Comparison of ENCODE assay signal across 22 cellular contexts in the genomic region with DNA sequence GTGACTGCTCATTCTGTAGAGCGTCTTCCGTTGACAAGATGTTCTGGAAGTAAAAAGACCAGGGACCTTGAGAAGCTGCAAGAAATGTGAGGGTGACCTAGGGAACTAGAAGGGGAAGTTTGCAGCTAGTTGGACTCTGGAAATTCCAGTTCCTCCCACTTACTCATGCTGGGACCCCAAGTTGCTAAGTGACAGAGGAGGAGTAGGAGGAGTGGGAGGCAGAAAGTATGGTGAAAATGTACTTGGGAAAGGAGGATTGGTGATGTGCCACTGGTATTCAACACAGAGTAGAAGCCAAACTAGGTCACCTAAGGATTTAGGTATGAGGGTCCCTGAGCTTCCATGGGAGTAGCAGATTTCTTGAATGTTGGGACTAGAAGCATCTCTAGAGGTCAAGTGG.
A peak's percentile ranks its signal among the peaks of the same experiment; 100 is the strongest.
DNase-seq lines count a peak whose midpoint lies in the region; FAIRE-seq and TF ChIP-seq lines count a peak whose summit lies in the region.
"Had no signal": no experiment of that assay in that cellular context is flagged by ENCODE, and none has a peak within 500 bp of the region (broad histone marks: within the 10 kb centered on the region; RNA-seq: fewer than 3 reads in every experiment).

No MANE protein-coding gene starts in this region.

- no peaks in the 10 kb centered on the region for H3K9me3 ChIP-seq in uterus
- H3K9me3 ChIP-seq in sigmoid colon = no peaks in the 10 kb centered on the region
- H3K9me3 ChIP-seq: BE2C; BLaER1 treated with 17β-estradiol and CSF1 and Interleukin-3, amounts not matched to agents 10 nM and 100 nM; HAP-1 had no signal

- H3K27me3 ChIP-seq in bronchial epithelial cell (ENCODE audit: control insufficient read depth, insufficient read depth, low read length) (no peaks in the 10 kb centered on the region), uterus (no peaks in the 10 kb centered on the region), sigmoid colon (peaks cover 0 to 7% (median 0%) of the 10 kb centered on the region in 3 donors)
- H3K27me3 ChIP-seq: BE2C; BLaER1 treated with 17β-estradiol and CSF1 and Interleukin-3, amounts not matched to agents 10 nM and 100 nM had no signal

- peaks cover 2% of the 10 kb centered on the region for H3K27me3 Mint-ChIP-seq in activated naive CD4-positive, alpha-beta T cell treated with anti-CD3 and anti-CD28 coated beads, Interleukin-2, amount 50 U/mL, for 24 hours

- peak overlapping the region; percentile 33 for H3K27ac Mint-ChIP-seq in activated naive CD4-positive, alpha-beta T cell treated with anti-CD3 and anti-CD28 coated beads, Interleukin-2, amount 50 U/mL, for 24 hours
- H3K27ac Mint-ChIP-seq: CD14-positive monocyte; CD4-positive, alpha-beta memory T cell had no signal

- H3K27ac ChIP-seq in uterus = no peak overlapping the region
- H3K27ac ChIP-seq in sigmoid colon = no peak overlapping the region
- H3K27ac ChIP-seq: 22Rv1; BLaER1 treated with 17β-estradiol and CSF1 and Interleukin-3, amounts not matched to agents 10 nM and 100 nM had no signal

- intact Hi-C loops in uterus (cut with DNase I; ENCODE audit: low total_unique reads) (no loop called here), sigmoid colon (cut with DNase I) (no loop called here)

- no peak overlapping the region for H3K4me3 Mint-ChIP-seq in activated naive CD4-positive, alpha-beta T cell treated with anti-CD3 and anti-CD28 coated beads, Interleukin-2, amount 50 U/mL, for 24 hours
- H3K4me3 Mint-ChIP-seq: CD14-positive monocyte; CD4-positive, alpha-beta memory T cell had no signal

- H3K4me1 ChIP-seq in uterus (no peaks in the 10 kb centered on the region), sigmoid colon (no peaks in the 10 kb centered on the region)
- H3K4me1 ChIP-seq: BE2C, HAP-1 had no signal

- H3K36me3 Mint-ChIP-seq in activated naive CD4-positive, alpha-beta T cell treated with anti-CD3 and anti-CD28 coated beads, Interleukin-2, amount 50 U/mL, for 24 hours = no peaks in the 10 kb centered on the region
- H3K36me3 Mint-ChIP-seq: CD14-positive monocyte; CD4-positive, alpha-beta memory T cell had no signal

- H3K9me3 Mint-ChIP-seq in activated naive CD4-positive, alpha-beta T cell treated with anti-CD3 and anti-CD28 coated beads, Interleukin-2, amount 50 U/mL, for 24 hours = no peaks in the 10 kb centered on the region
- H3K9me3 Mint-ChIP-seq: CD14-positive monocyte; CD4-positive, alpha-beta memory T cell had no signal

- 99% methylated on average over 2 of the region's 2 CpGs for WGBS in sigmoid colon, 2 donors

- no peak for DNase-seq in activated naive CD4-positive, alpha-beta T cell treated with Interleukin-2 at 50 U/mL for 16 hours
- no peak for DNase-seq in bronchial epithelial cell (ENCODE audit: low read depth)
- DNase-seq in urothelium cell line (ENCODE audit: low spot score) = no peak
- DNase-seq in uterus = no peak
- DNase-seq in sigmoid colon = no peak
- DNase-seq: BE2C; Calu3; CD4-positive, alpha-beta memory T cell; COR-L47; DMS53; DMS79 treated with DMSO at 0.1 percent for 48 hours; GF-D8; GOT3 had no signal

- TF ChIP-seq CTCF in bronchial epithelial cell (IDR thresholded peaks at IDR 0.05; ENCODE audit: insufficient read depth, low read length, severe bottlenecking) (no peak), uterus (IDR thresholded peaks at IDR 0.05) (no peak), sigmoid colon (IDR thresholded peaks at IDR 0.05) (no peak)

- TF ChIP-seq POLR2A in uterus (IDR thresholded peaks at IDR 0.05) = no peak
- TF ChIP-seq POLR2A in sigmoid colon (IDR thresholded peaks at IDR 0.05) = no peak

- TF ChIP-seq EP300 in sigmoid colon (IDR thresholded peaks at IDR 0.05) = no peak

- peak; percentile 32 for FAIRE-seq in bronchial epithelial cell (lab: Jason Lieb, UNC)
- peak; percentile 17 for FAIRE-seq in urothelium cell line (lab: Jason Lieb, UNC)
- FAIRE-seq: A204.1, GM12891, GM18507, H54 had no signal

- H3K36me3 ChIP-seq in bronchial epithelial cell (ENCODE audit: control insufficient read depth, insufficient read depth, low read length) (no peaks in the 10 kb centered on the region), uterus (no peaks in the 10 kb centered on the region), sigmoid colon (no peaks in the 10 kb centered on the region)
- H3K36me3 ChIP-seq: BE2C; BLaER1 treated with 17β-estradiol and CSF1 and Interleukin-3, amounts not matched to agents 10 nM and 100 nM; HAP-1 had no signal

- no peaks in the 10 kb centered on the region for H3K4me1 Mint-ChIP-seq in activated naive CD4-positive, alpha-beta T cell treated with anti-CD3 and anti-CD28 coated beads, Interleukin-2, amount 50 U/mL, for 24 hours
- H3K4me1 Mint-ChIP-seq: CD14-positive monocyte; CD4-positive, alpha-beta memory T cell had no signal

- H3K4me3 ChIP-seq in bronchial epithelial cell (ENCODE audit: low read depth, low read length) (no peak overlapping the region), uterus (no peak overlapping the region), sigmoid colon (no peak overlapping the region)
- H3K4me3 ChIP-seq: BLaER1 treated with 17β-estradiol and CSF1 and Interleukin-3, amounts not matched to agents 10 nM and 100 nM; HAP-1 had no signal
